34 cellular contexts compared by ENCODE assay signal in genomic region chr15:27833178-27833577, GRCh38.
"Had no signal": no experiment of that assay in that cellular context is flagged by ENCODE, and none has a peak within 500 bp of the region (broad histone marks: within the 10 kb centered on the region; RNA-seq: fewer than 3 reads in every experiment).

No MANE protein-coding gene starts in this region.

- H3K4me3 ChIP-seq: MG63 had no signal

- H3K27me3 ChIP-seq: MG63 had no signal

- DNase-seq: Karpas-422, Kasumi-1, MG63, MM.1S, MV-4-11, NCI-H1048, NCI-H1092, NCI-H1092 treated with DMSO at 0.1 percent for 48 hours, NCI-H1105, NCI-H1105 treated with DMSO at 0.1 percent for 48 hours, NCI-H1417, NCI-H1417 treated with DMSO at 0.1 percent for 48 hours, NCI-H1436, NCI-H1436 treated with DMSO at 0.1 percent for 48 hours, NCI-H146, NCI-H1694, NCI-H1694 treated with DMSO at 0.1 percent for 48 hours, NCI-H187, NCI-H187 treated with DMSO at 0.1 percent for 48 hours, NCI-H1930, NCI-H2029, NCI-H2029 treated with DMSO at 0.1 percent for 48 hours, NCI-H2081, NCI-H2081 treated with DMSO at 0.1 percent for 48 hours, NCI-H2107, NCI-H2171, NCI-H2171 treated with DMSO at 0.1 percent for 48 hours, NCI-H2227 treated with DMSO at 0.1 percent for 48 hours, NCI-H226, NCI-H345, NCI-H446, NCI-H510A, NCI-H510A treated with DMSO at 0.1 percent for 48 hours, NCI-H524 had no signal

- H3K9me3 ChIP-seq: MG63 had no signal

- H3K36me3 ChIP-seq: MG63 had no signal
